1 cellular context compared by ENCODE assay signal in genomic region chr12:48677782-48678181, GRCh38.
TF ChIP-seq lines count a peak whose summit lies in the region.

No MANE protein-coding gene starts in this region.

TF ChIP-seq in A549, 52 proteins besides CTCF, POLR2A, EP300 and RAD21 (continued from another document):
- TF ChIP-seq, protein P1, sequence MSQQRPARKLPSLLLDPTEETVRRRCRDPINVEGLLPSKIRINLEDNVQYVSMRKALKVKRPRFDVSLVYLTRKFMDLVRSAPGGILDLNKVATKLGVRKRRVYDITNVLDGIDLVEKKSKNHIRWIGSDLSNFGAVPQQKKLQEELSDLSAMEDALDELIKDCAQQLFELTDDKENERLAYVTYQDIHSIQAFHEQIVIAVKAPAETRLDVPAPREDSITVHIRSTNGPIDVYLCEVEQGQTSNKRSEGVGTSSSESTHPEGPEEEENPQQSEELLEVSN (IDR thresholded peaks at IDR 0.05; ENCODE audit: borderline replicate concordance, low read depth), result no peak
- no peak for TF ChIP-seq KDM1A (IDR thresholded peaks at IDR 0.05; ENCODE audit: low read depth)
- TF ChIP-seq RCOR1 (IDR thresholded peaks at IDR 0.05; ENCODE audit: low read depth, low read length), result no peak
- TF ChIP-seq ESRRA (IDR thresholded peaks at IDR 0.05; ENCODE audit: borderline replicate concordance, low read length), result no peak
- TF ChIP-seq HOXB5 (CRISPR knock-in tag; IDR thresholded peaks at IDR 0.05), result no peak
- TF ChIP-seq RFX5 (IDR thresholded peaks at IDR 0.05), result no peak
- no peak for TF ChIP-seq MYC (IDR thresholded peaks at IDR 0.05; ENCODE audit: borderline replicate concordance, low read length)
- TF ChIP-seq JUNB (IDR thresholded peaks at IDR 0.05), result no peak
- TF ChIP-seq SMC3 (IDR thresholded peaks at IDR 0.05), result no peak
- no peak for TF ChIP-seq TFCP2L1 (CRISPR knock-in tag; IDR thresholded peaks at IDR 0.05)
- no peak for TF ChIP-seq HMGXB4 (CRISPR knock-in tag; IDR thresholded peaks at IDR 0.05; ENCODE audit: borderline replicate concordance)
- TF ChIP-seq EHMT2 (IDR thresholded peaks at IDR 0.05; ENCODE audit: low read depth), result no peak
